ENCODE assay signal across 10 cellular contexts in the genomic region with DNA sequence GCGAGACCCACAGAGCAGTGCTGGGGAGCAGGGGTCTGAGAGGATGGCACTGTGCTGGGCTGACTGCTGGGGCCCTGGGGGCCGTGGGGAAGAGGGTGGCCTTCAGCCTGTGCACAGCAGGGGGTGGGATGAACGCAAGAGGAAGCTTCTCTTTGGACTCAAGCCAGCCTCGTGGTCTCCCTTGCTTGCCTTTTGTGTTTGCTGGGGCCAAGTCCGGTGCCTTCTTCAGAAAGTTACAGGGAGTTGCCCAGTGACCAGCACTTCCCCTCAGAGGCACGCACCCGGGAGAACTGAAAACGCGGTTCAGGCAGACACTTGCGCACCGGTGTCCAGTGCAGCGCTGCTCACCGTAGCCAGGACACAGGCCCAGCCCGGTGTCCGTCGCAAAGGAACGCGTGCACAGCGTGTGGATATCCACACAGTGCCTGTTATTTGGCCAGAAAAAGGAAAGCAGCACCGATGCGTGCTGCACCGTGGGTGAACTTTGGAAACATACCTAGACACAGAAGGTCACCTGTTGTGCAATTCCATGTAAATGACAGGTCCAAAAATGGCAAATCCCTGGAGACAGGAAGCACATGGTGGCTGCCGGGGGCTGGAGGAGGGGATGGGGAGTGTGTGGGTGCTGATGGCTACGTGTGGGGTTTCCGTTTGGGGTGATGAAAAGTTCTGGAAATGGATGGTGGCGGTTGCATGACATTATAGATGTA. TPM values are rescaled to one million over a fixed set of nuclear protein-coding genes. Genes with fewer than 3 reads are reported as not detected.
DNase-seq lines count a peak whose midpoint lies in the region; ATAC-seq and TF ChIP-seq lines count a peak whose summit lies in the region.
"Had no signal": no experiment of that assay in that cellular context is flagged by ENCODE, and none has a peak within 500 bp of the region (broad histone marks: within the 10 kb centered on the region; RNA-seq: fewer than 3 reads in every experiment).

No MANE protein-coding gene starts in this region.

- H3K4ac ChIP-seq in mesenchymal stem cell (ENCODE audit: low read depth in 1 of 2, low read length in 2 of 2), result no peak overlapping the region

- H3K4me1 ChIP-seq in BLaER1 treated with 17β-estradiol and CSF1 and Interleukin-3, amounts not matched to agents 10 nM and 100 nM, result peaks cover 76 to 83% (median 79%) of the 10 kb centered on the region in 10 experiments
- H3K4me1 ChIP-seq in mucosa of descending colon (ENCODE audit: low read depth), result peaks cover 28% of the 10 kb centered on the region
- H3K4me1 ChIP-seq in foreskin keratinocyte, result peaks cover 8% of the 10 kb centered on the region
- peaks cover 24% of the 10 kb centered on the region for H3K4me1 ChIP-seq in mesenchymal stem cell (ENCODE audit: control insufficient read depth, insufficient read depth, low read depth, low read length)

- peak overlapping the region in 10 of 11 experiments; percentile 53 to 94 (median 76); a peak in 21 of 22 replicates for H3K27ac ChIP-seq in BLaER1 treated with 17β-estradiol and CSF1 and Interleukin-3, amounts not matched to agents 10 nM and 100 nM
- H3K27ac ChIP-seq in foreskin keratinocyte (no peak overlapping the region), mesenchymal stem cell (ENCODE audit: low read length, poor library complexity, severe bottlenecking) (no peak overlapping the region)
- H3K27ac ChIP-seq: thoracic aorta had no signal

- WGBS in mesenchymal stem cell, result 94% methylated on average over 26 of the region's 26 CpGs

- peak overlapping the region; percentile 36 to 80 (median 62); a peak in 21 of 22 replicates for H3K9ac ChIP-seq in BLaER1 treated with 17β-estradiol and CSF1 and Interleukin-3, amounts not matched to agents 10 nM and 100 nM
- no peak overlapping the region for H3K9ac ChIP-seq in mesenchymal stem cell (ENCODE audit: low read length)

- no peaks in the 10 kb centered on the region for H3K27me3 ChIP-seq in BLaER1 treated with 17β-estradiol and CSF1 and Interleukin-3, amounts not matched to agents 10 nM and 100 nM
- no peaks in the 10 kb centered on the region for H3K27me3 ChIP-seq in foreskin keratinocyte
- no peaks in the 10 kb centered on the region for H3K27me3 ChIP-seq in mesenchymal stem cell (ENCODE audit: control insufficient read depth in 1 of 2, insufficient read depth in 1 of 2, low read length in 2 of 2)

- H2BK5ac ChIP-seq in mesenchymal stem cell (ENCODE audit: low read depth, low read length, poor library complexity, severe bottlenecking), result no peak overlapping the region

- no peak overlapping the region for H3K14ac ChIP-seq in mesenchymal stem cell (ENCODE audit: low read length in 2 of 2)

- H3K23ac ChIP-seq in mesenchymal stem cell (ENCODE audit: low read length in 2 of 2), result no peak overlapping the region

- H3K36me3 ChIP-seq in BLaER1 treated with 17β-estradiol and CSF1 and Interleukin-3, amounts not matched to agents 10 nM and 100 nM, result peaks cover 40 to 68% (median 51%) of the 10 kb centered on the region in 11 experiments
- H3K36me3 ChIP-seq in mucosa of descending colon (ENCODE audit: low read depth), result peaks cover 3% of the 10 kb centered on the region
- H3K36me3 ChIP-seq in mesenchymal stem cell (ENCODE audit: control insufficient read depth in 1 of 2, insufficient read depth in 2 of 2, low read depth in 1 of 2, low read length in 2 of 2), result peaks cover 58 to 84% of the 10 kb centered on the region in 2 experiments

- peak overlapping the region; percentile 50 for H3K4me3 Mint-ChIP-seq in central memory CD8-positive, alpha-beta T cell

- peak overlapping the region in 7 of 10 experiments; percentile 8 to 47 (median 28); a peak in 11 of 20 replicates for H3K4me3 ChIP-seq in BLaER1 treated with 17β-estradiol and CSF1 and Interleukin-3, amounts not matched to agents 10 nM and 100 nM
- H3K4me3 ChIP-seq in mucosa of descending colon, result no peak overlapping the region
- no peak overlapping the region for H3K4me3 ChIP-seq in mesenchymal stem cell (ENCODE audit: insufficient read depth in 1 of 2, low read depth in 1 of 2, low read length in 2 of 2)
- H3K4me3 ChIP-seq: thoracic aorta had no signal

- no peak for ATAC-seq in central memory CD8-positive, alpha-beta T cell (replicated peaks; ENCODE audit: extremely low read depth, poor library complexity, severe bottlenecking)
- ATAC-seq in mucosa of descending colon (peak; percentile 6), foreskin keratinocyte (no peak), HG02884 (IDR thresholded peaks at IDR 0.05; ENCODE audit: unreplicated experiment) (no peak)

- H2AK5ac ChIP-seq in mesenchymal stem cell (ENCODE audit: low read length, severe bottlenecking), result no peak overlapping the region

- H2BK12ac ChIP-seq in mesenchymal stem cell (ENCODE audit: low read length in 2 of 2), result no peak overlapping the region

- no peak overlapping the region for H2BK15ac ChIP-seq in mesenchymal stem cell (ENCODE audit: low read depth, poor library complexity, severe bottlenecking)

- TF ChIP-seq CTCF in mucosa of descending colon (IDR thresholded peaks at IDR 0.05), result no peak
- no peak for TF ChIP-seq CTCF in foreskin keratinocyte (conservative IDR thresholded peaks at IDR 0.05)

- peaks cover 8% of the 10 kb centered on the region for H3K36me3 Mint-ChIP-seq in central memory CD8-positive, alpha-beta T cell (ENCODE audit: insufficient read depth)

- H4K20me1 ChIP-seq in BLaER1 treated with 17β-estradiol and CSF1 and Interleukin-3, amounts not matched to agents 10 nM and 100 nM, result peaks cover 51 to 94% (median 84%) of the 10 kb centered on the region in 11 experiments

- no peaks in the 10 kb centered on the region for H3K9me3 ChIP-seq in BLaER1 treated with 17β-estradiol and CSF1 and Interleukin-3, amounts not matched to agents 10 nM and 100 nM (replicated peaks in 1 of 11)
- no peaks in the 10 kb centered on the region for H3K9me3 ChIP-seq in mucosa of descending colon
- H3K9me3 ChIP-seq in mesenchymal stem cell (ENCODE audit: control insufficient read depth, low read length), result no peaks in the 10 kb centered on the region
- H3K9me3 ChIP-seq: thoracic aorta had no signal

- no peak overlapping the region for H2AFZ ChIP-seq in mesenchymal stem cell (ENCODE audit: low read depth, low read length)

- H3K27ac Mint-ChIP-seq in central memory CD8-positive, alpha-beta T cell (ENCODE audit: low read depth), result peak overlapping the region; percentile 36

- no peak overlapping the region for H4K91ac ChIP-seq in mesenchymal stem cell (ENCODE audit: low read length)

- intact Hi-C loops in mucosa of descending colon (cut with DNase I, micrococcal nuclease), result no loop called here

- H4K8ac ChIP-seq in mesenchymal stem cell (ENCODE audit: low read length), result no peak overlapping the region

- H3K4me2 ChIP-seq in BLaER1 treated with 17β-estradiol and CSF1 and Interleukin-3, amounts not matched to agents 10 nM and 100 nM, result peak overlapping the region; percentile 81 to 98 (median 93)
- H3K4me2 ChIP-seq in mesenchymal stem cell (ENCODE audit: low read length, poor library complexity, severe bottlenecking), result no peak overlapping the region

- H3K4me1 Mint-ChIP-seq in central memory CD8-positive, alpha-beta T cell, result peaks cover 26% of the 10 kb centered on the region

- no peaks in the 10 kb centered on the region for H3K27me3 Mint-ChIP-seq in central memory CD8-positive, alpha-beta T cell

- no peaks in the 10 kb centered on the region for H3K9me3 Mint-ChIP-seq in central memory CD8-positive, alpha-beta T cell

- DNase-seq in NCI-H1092 treated with DMSO at 0.1 percent for 48 hours (lab: John Stamatoyannopoulos, UW), result peak; percentile 32
- DNase-seq in central memory CD8-positive, alpha-beta T cell (ENCODE audit: low spot score in 2 of 2), result no peak
- DNase-seq in mucosa of descending colon, result peak; percentile 52 to 75 (median 61)
- no peak for DNase-seq in foreskin keratinocyte
- DNase-seq in mesenchymal stem cell, result no peak
- no peak for DNase-seq in NK-92 (lab: John Stamatoyannopoulos, UW; ENCODE audit: unreplicated experiment)
- DNase-seq: NCI-H446 had no signal

- H3K79me1 ChIP-seq in mesenchymal stem cell (replicated peaks; ENCODE audit: low read length, poor library complexity, severe bottlenecking), result peaks cover 49% of the 10 kb centered on the region

- no peak overlapping the region for H3K18ac ChIP-seq in mesenchymal stem cell (ENCODE audit: low read depth in 1 of 2, low read length in 2 of 2)

- H2BK120ac ChIP-seq in mesenchymal stem cell (ENCODE audit: low read depth, low read length), result no peak overlapping the region

RNA-seq across cellular contexts. Expression of gene NUDT16L1, which starts 29.5 kb away (rescaled TPM):
- total RNA-seq in mucosa of descending colon, result 10 to 100 TPM; 28.3 to 47.8 (median 40.4) TPM
- total RNA-seq in foreskin keratinocyte, result 24.7 and 25.1 TPM in 2 replicates
- polyA plus RNA-seq in foreskin keratinocyte, result 35.6 and 38.8 TPM in 2 replicates
- 14.8 TPM for polyA plus RNA-seq in mesenchymal stem cell (2013, experiment 1 of 2)
- 16.2 TPM for polyA plus RNA-seq in mesenchymal stem cell (2013, experiment 2 of 2)

RNA-seq across cellular contexts. Expression of gene MGRN1, which starts 39.3 kb away (rescaled TPM):
- total RNA-seq in mucosa of descending colon, result 10 to 100 TPM; 72.3 to 80.2 (median 77.0) TPM
- 20.2 and 21.8 TPM in 2 replicates for total RNA-seq in foreskin keratinocyte
- 10.0 and 12.0 TPM in 2 replicates for polyA plus RNA-seq in foreskin keratinocyte
- 52.4 TPM for polyA plus RNA-seq in mesenchymal stem cell (2013, experiment 1 of 2)
- 48.7 TPM for polyA plus RNA-seq in mesenchymal stem cell (2013, experiment 2 of 2)

RNA-seq across cellular contexts. Expression of gene UBALD1, which starts 49.2 kb away (rescaled TPM):
- total RNA-seq in mucosa of descending colon (10 to 100 TPM; 21.3 to 38.8 (median 22.5) TPM), foreskin keratinocyte (11.5 and 11.9 TPM in 2 replicates)
- 22.4 and 23.5 TPM in 2 replicates for polyA plus RNA-seq in foreskin keratinocyte
- 26.5 TPM for polyA plus RNA-seq in mesenchymal stem cell (2013, experiment 1 of 2)
- polyA plus RNA-seq in mesenchymal stem cell (2013, experiment 2 of 2), result 25.7 TPM

Comparison
In these comparisons a context has a peak if more than half of its experiments do, and no peak if none do; other contexts are left out.
1. H3K27ac ChIP-seq: peak in BLaER1 treated with 17β-estradiol and CSF1 and Interleukin-3, amounts not matched to agents 10 nM and 100 nM (10 of 11); none in foreskin keratinocyte (single experiment) and mesenchymal stem cell (single experiment).
2. H3K4me3 ChIP-seq: peak in BLaER1 treated with 17β-estradiol and CSF1 and Interleukin-3, amounts not matched to agents 10 nM and 100 nM (7 of 10); none in mucosa of descending colon (single experiment) and mesenchymal stem cell (0 of 2).
3. DNase-seq: peak in NCI-H1092 treated with DMSO at 0.1 percent for 48 hours (single experiment) and mucosa of descending colon (3 of 3); none in central memory CD8-positive, alpha-beta T cell (0 of 2), foreskin keratinocyte (0 of 2), mesenchymal stem cell (single experiment) and NK-92 (single experiment).